11 cellular contexts compared by ENCODE assay signal in the genomic region with DNA sequence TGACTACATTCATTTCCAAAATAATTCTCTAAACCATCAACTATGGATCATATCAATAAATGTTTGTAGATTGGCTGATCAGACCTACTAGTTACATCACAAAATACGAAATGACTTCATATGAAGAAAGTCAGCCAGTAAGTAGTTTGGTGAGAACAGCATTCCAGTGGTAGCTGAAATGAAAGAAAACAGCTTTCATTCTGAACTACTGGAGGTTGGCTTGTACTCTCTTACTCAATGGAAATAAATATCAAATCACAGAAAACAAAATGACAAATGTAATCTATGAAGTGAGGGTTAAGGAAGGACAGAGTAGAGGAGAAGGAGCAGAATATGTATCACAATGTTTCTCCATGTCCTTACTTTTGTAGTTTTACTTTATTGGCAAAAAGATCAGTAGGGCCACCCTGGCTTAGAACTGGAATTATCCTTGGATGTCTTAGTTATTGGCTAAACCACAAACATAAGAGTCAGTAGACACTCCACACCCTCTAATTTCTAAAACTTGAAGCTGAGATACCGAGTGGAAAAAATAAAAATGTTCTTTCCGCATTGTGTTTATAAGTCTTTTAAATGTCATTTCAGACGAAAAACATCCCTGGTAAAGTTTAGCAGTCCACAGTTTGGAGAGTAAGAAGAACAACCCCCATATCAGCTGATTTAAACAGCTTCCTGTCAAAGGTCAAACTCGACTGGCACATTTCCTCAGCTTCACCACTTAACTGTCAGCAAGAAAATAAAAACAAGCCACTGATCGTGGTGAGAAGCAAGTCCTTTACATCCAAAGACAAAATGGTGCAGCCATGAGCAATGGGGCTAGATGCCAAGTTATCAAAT.
A peak's percentile ranks its signal among the peaks of the same experiment; 100 is the strongest.
DNase-seq lines count a peak whose midpoint lies in the region; ATAC-seq and TF ChIP-seq lines count a peak whose summit lies in the region.
"Had no signal": no experiment of that assay in that cellular context is flagged by ENCODE, and none has a peak within 500 bp of the region (broad histone marks: within the 10 kb centered on the region; RNA-seq: fewer than 3 reads in every experiment).

No MANE protein-coding gene starts in this region.

- POLR2A ChIA-PET in A673 (lab: Charles Lee; ENCODE audit: low non-redundant PET) = no interaction called here

- no TSS peak for BruUV-seq in A673 (replicated peaks; lab: Mats Ljungman, UMichigan)

- peak overlapping the region; percentile 19 for H3K4me2 ChIP-seq in GM23248 (ENCODE audit: unreplicated experiment)

- H3K27ac ChIP-seq in GM23248 (peak overlapping the region; percentile 58), adrenal gland (peak overlapping the region in 4 of 5 donors; percentile 11 to 71 (median 46)), heart right ventricle (peak overlapping the region in 6 of 10 donors; percentile 9 to 60 (median 40)), A673 (ENCODE audit: low read depth, low read length, poor library complexity, severe bottlenecking) (no peak overlapping the region)
- H3K27ac ChIP-seq: RWPE1 had no signal

- no peaks in the 10 kb centered on the region for H4K20me1 ChIP-seq in GM23248 (ENCODE audit: insufficient read depth)

- in situ Hi-C loops in GM23248 (cut with MboI) = loop anchor here (25.0 kb wide), 1 partner anchor 816 kb away; no protein-coding TSS in a partner anchor

- H2AFZ ChIP-seq in GM23248 = no peak overlapping the region

- peaks cover 94% of the 10 kb centered on the region for H3K79me2 ChIP-seq in GM23248 (ENCODE audit: insufficient read depth)

- peaks cover 55% of the 10 kb centered on the region for H3K4me1 ChIP-seq in GM23248 (ENCODE audit: insufficient read depth)
- peaks cover 9 to 37% of the 10 kb centered on the region in 2 donors for H3K4me1 ChIP-seq in adrenal gland (replicated peaks in 1 of 2)
- peaks cover 6 to 47% (median 20%) of the 10 kb centered on the region in 9 donors for H3K4me1 ChIP-seq in heart right ventricle
- no peaks in the 10 kb centered on the region for H3K4me1 ChIP-seq in A673 (ENCODE audit: insufficient read depth, low read length, poor library complexity, severe bottlenecking)

- no peak for TF ChIP-seq POLR2A in adrenal gland (IDR thresholded peaks at IDR 0.05)

- H3K36me3 ChIP-seq in GM23248 (ENCODE audit: low read depth) = peaks cover 13% of the 10 kb centered on the region
- H3K36me3 ChIP-seq in adrenal gland (replicated peaks in 1 of 2) = peaks cover 0 to 2% of the 10 kb centered on the region in 2 donors
- peaks cover 0 to 34% (median 2%) of the 10 kb centered on the region in 9 donors for H3K36me3 ChIP-seq in heart right ventricle
- H3K36me3 ChIP-seq in A673 (ENCODE audit: insufficient read depth, low read length, poor library complexity, severe bottlenecking) = no peaks in the 10 kb centered on the region
- H3K36me3 ChIP-seq: MG63 had no signal

- CTCF ChIA-PET in A673 (lab: Charles Lee) = no interaction called here

- no peaks in the 10 kb centered on the region for H3K9me3 ChIP-seq in GM23248 (ENCODE audit: low read depth)
- H3K9me3 ChIP-seq in adrenal gland (replicated peaks in 1 of 3) = no peaks in the 10 kb centered on the region
- H3K9me3 ChIP-seq in heart right ventricle = no peaks in the 10 kb centered on the region
- no peaks in the 10 kb centered on the region for H3K9me3 ChIP-seq in A673 (ENCODE audit: low read depth, low read length, poor library complexity, severe bottlenecking)
- H3K9me3 ChIP-seq: MG63 had no signal

- peak overlapping the region; percentile 18; the same call in 1 of the 2 replicates for H3K9ac ChIP-seq in GM23248

- intact Hi-C loops in adrenal gland (cut with DNase I) = loop anchor here in 1 of 2 donors (5.0 kb wide), 1 partner anchor 81 kb away; a partner anchor contains a TSS
- intact Hi-C loops in heart right ventricle (cut with DNase I) = loop anchor here in 1 of 10 donors (5.0 kb wide), 1 partner anchor 81 kb away; a partner anchor contains a TSS
- intact Hi-C loops in sciatic nerve (cut with DNase I) = no loop called here
- intact Hi-C loops in A673 (cut with micrococcal nuclease; ENCODE audit: unreplicated experiment) = no loop called here

- TF ChIP-seq CTCF in adrenal gland (IDR thresholded peaks at IDR 0.05) = no peak
- no peak for TF ChIP-seq CTCF in heart right ventricle (IDR thresholded peaks at IDR 0.05)
- no peak for TF ChIP-seq CTCF in A673 (conservative IDR thresholded peaks at IDR 0.05; ENCODE audit: low read depth, low read length)

- WGBS in GM23248 (ENCODE audit: low coverage in 1 of 2, low lambda C conversion rate in 2 of 2, missing lambda C conversion rate in 2 of 2), 2 experiments = 30% methylated on average over 6 of the region's 6 CpGs
- 32 to 46% (median 43%) methylated on average over 6 of the region's 6 CpGs for WGBS in adrenal gland, 4 donors
- WGBS in heart right ventricle, 2 donors = 62 to 68% methylated on average over 6 of the region's 6 CpGs

- DNase-seq in GM23248 (peak; percentile 71), adrenal gland (no peak), heart right ventricle (no peak), sciatic nerve (ENCODE audit: low spot score) (no peak), hypothalamus (lab: John Stamatoyannopoulos, UW) (no peak), A673 (ENCODE audit: low spot score) (no peak)
- no peak for DNase-seq in activated CD4-positive, CD25-positive, alpha-beta regulatory T cell treated with anti-CD3 and anti-CD28 coated beads, Interleukin-2, amount 50 U/mL, for 72 hours
- DNase-seq: MG63 had no signal

- ATAC-seq in heart right ventricle (peak in 7 of 8 donors; percentile 31 to 61 (median 42)), sciatic nerve (peak; percentile 45), GM18867 (IDR thresholded peaks at IDR 0.05; ENCODE audit: unreplicated experiment) (no peak)
- ATAC-seq: HCT116 had no signal

- H3K4me3 ChIP-seq in GM23248 = no peak overlapping the region
- H3K4me3 ChIP-seq in adrenal gland = no peak overlapping the region
- no peak overlapping the region for H3K4me3 ChIP-seq in heart right ventricle
- no peak overlapping the region for H3K4me3 ChIP-seq in A673 (ENCODE audit: low read depth, low read length, poor library complexity, severe bottlenecking)
- H3K4me3 ChIP-seq: MG63 had no signal

- H3K27me3 ChIP-seq in GM23248 (replicated peaks; ENCODE audit: insufficient read depth) (no peaks in the 10 kb centered on the region), adrenal gland (no peaks in the 10 kb centered on the region), heart right ventricle (no peaks in the 10 kb centered on the region), A673 (replicated peaks; ENCODE audit: insufficient read depth, low read depth, low read length, poor library complexity) (no peaks in the 10 kb centered on the region)
- H3K27me3 ChIP-seq: MG63 had no signal

- H3K9me2 ChIP-seq in GM23248 (ENCODE audit: insufficient read depth) = no peaks in the 10 kb centered on the region

- H3F3A ChIP-seq in GM23248 (ENCODE audit: insufficient read depth) = peaks cover 91% of the 10 kb centered on the region
